Comparison of ENCODE assay signal across 33 cellular contexts in genomic region chr5:180960209-180960608, GRCh38. TPM values are rescaled to one million over a fixed set of nuclear protein-coding genes. Genes with fewer than 3 reads are reported as not detected.
A peak's percentile ranks its signal among the peaks of the same experiment; 100 is the strongest.
DNase-seq lines count a peak whose midpoint lies in the region; ATAC-seq and TF ChIP-seq lines count a peak whose summit lies in the region.
"Had no signal": no experiment of that assay in that cellular context is flagged by ENCODE, and none has a peak within 500 bp of the region (broad histone marks: within the 10 kb centered on the region; RNA-seq: fewer than 3 reads in every experiment).

No MANE protein-coding gene starts in this region.

- no peak overlapping the region for H3K27ac Mint-ChIP-seq in activated CD8-positive, alpha-beta T cell treated with anti-CD3 and anti-CD28 coated beads for 36 hours
- no peak overlapping the region for H3K27ac Mint-ChIP-seq in activated CD8-positive, alpha-beta T cell treated with anti-CD3 and anti-CD28 coated beads, Interleukin-2, amount 10 ng/mL, durations not matched to agents 7 days and 5 days
- no peak overlapping the region for H3K27ac Mint-ChIP-seq in neural progenitor cell
- no peak overlapping the region for H3K27ac Mint-ChIP-seq in endothelial cell (ENCODE audit: unreplicated experiment)
- H3K27ac Mint-ChIP-seq: activated CD4-positive, alpha-beta memory T cell treated with anti-CD3 and anti-CD28 coated beads for 36 hours; activated naive CD4-positive, alpha-beta T cell treated with anti-CD3 and anti-CD28 coated beads, Interleukin-2, amount 50 U/mL, for 24 hours; activated T-helper 17 cell treated with anti-CD3 and anti-CD28 coated beads, Interleukin-2, amount 50 U/mL, for 72 hours; effector memory CD8-positive, alpha-beta T cell; GM23338 had no signal

- POLR2A ChIA-PET in activated CD8-positive, alpha-beta T cell treated with anti-CD3 and anti-CD28 coated beads for 36 hours (lab: Charles Lee) = no interaction called here
- POLR2A ChIA-PET in activated CD8-positive, alpha-beta T cell treated with anti-CD3 and anti-CD28 coated beads, Interleukin-2, amount 10 ng/mL, durations not matched to agents 7 days and 5 days (lab: Charles Lee) = no interaction called here

- peaks cover 22% of the 10 kb centered on the region for H3K4me1 ChIP-seq in Loucy (ENCODE audit: insufficient read depth, low read length, poor library complexity, severe bottlenecking)
- peaks cover 27% of the 10 kb centered on the region for H3K4me1 ChIP-seq in body of pancreas
- no peaks in the 10 kb centered on the region for H3K4me1 ChIP-seq in neural progenitor cell
- H3K4me1 ChIP-seq: left ventricle myocardium inferior, upper lobe of right lung had no signal

- H4K20me1 ChIP-seq in Loucy (ENCODE audit: insufficient read depth, low read length, poor library complexity, severe bottlenecking) (no peaks in the 10 kb centered on the region), neural progenitor cell (ENCODE audit: low read depth) (no peaks in the 10 kb centered on the region)

- CTCF ChIA-PET in activated CD8-positive, alpha-beta T cell treated with anti-CD3 and anti-CD28 coated beads for 36 hours (lab: Charles Lee) = no interaction called here
- CTCF ChIA-PET in activated CD8-positive, alpha-beta T cell treated with anti-CD3 and anti-CD28 coated beads, Interleukin-2, amount 10 ng/mL, durations not matched to agents 7 days and 5 days (lab: Charles Lee) = no interaction called here

- no peaks in the 10 kb centered on the region for H3K9me2 ChIP-seq in Loucy (replicated peaks; ENCODE audit: low read depth, low read length)

- peak overlapping the region; percentile 75 for H3K9ac ChIP-seq in Loucy (ENCODE audit: low read depth, low read length, poor library complexity, severe bottlenecking)
- H3K9ac ChIP-seq in neural progenitor cell = no peak overlapping the region

- H3K4me2 ChIP-seq in Loucy (ENCODE audit: low read depth, low read length, poor library complexity, severe bottlenecking) = peak overlapping the region; percentile 80
- no peak overlapping the region for H3K4me2 ChIP-seq in neural progenitor cell
- H3K4me2 ChIP-seq: GM23338 had no signal

- no peak overlapping the region for H3K4me3 Mint-ChIP-seq in activated CD8-positive, alpha-beta T cell treated with anti-CD3 and anti-CD28 coated beads for 36 hours
- H3K4me3 Mint-ChIP-seq in activated CD8-positive, alpha-beta T cell treated with anti-CD3 and anti-CD28 coated beads, Interleukin-2, amount 10 ng/mL, durations not matched to agents 7 days and 5 days = no peak overlapping the region
- H3K4me3 Mint-ChIP-seq in neural progenitor cell = no peak overlapping the region
- no peak overlapping the region for H3K4me3 Mint-ChIP-seq in endothelial cell (ENCODE audit: unreplicated experiment)
- H3K4me3 Mint-ChIP-seq: activated CD4-positive, alpha-beta memory T cell treated with anti-CD3 and anti-CD28 coated beads for 36 hours; activated naive CD4-positive, alpha-beta T cell treated with anti-CD3 and anti-CD28 coated beads, Interleukin-2, amount 50 U/mL, for 24 hours; activated T-helper 17 cell treated with anti-CD3 and anti-CD28 coated beads, Interleukin-2, amount 50 U/mL, for 72 hours; CD4-positive, CD25-positive, alpha-beta regulatory T cell; effector memory CD8-positive, alpha-beta T cell; GM23338 had no signal

- H3K4me3 ChIP-seq in Loucy (ENCODE audit: low read length, poor library complexity, severe bottlenecking) (peak overlapping the region; percentile 60), body of pancreas (no peak overlapping the region), neural progenitor cell (no peak overlapping the region)
- H3K4me3 ChIP-seq: GM23338, left ventricle myocardium inferior, upper lobe of right lung had no signal

- H3K36me3 ChIP-seq in Loucy (ENCODE audit: insufficient read depth, low read length) (no peaks in the 10 kb centered on the region), body of pancreas (replicated peaks in 1 of 2; ENCODE audit: insufficient read depth in 1 of 2, low read depth in 2 of 2) (no peaks in the 10 kb centered on the region), neural progenitor cell (no peaks in the 10 kb centered on the region)
- H3K36me3 ChIP-seq: left ventricle myocardium inferior, upper lobe of right lung had no signal

- H3K4me1 Mint-ChIP-seq in activated CD8-positive, alpha-beta T cell treated with anti-CD3 and anti-CD28 coated beads for 36 hours (ENCODE audit: low read depth) = peaks cover 14% of the 10 kb centered on the region
- peaks cover 12% of the 10 kb centered on the region for H3K4me1 Mint-ChIP-seq in activated CD8-positive, alpha-beta T cell treated with anti-CD3 and anti-CD28 coated beads, Interleukin-2, amount 10 ng/mL, durations not matched to agents 7 days and 5 days (ENCODE audit: low read depth)
- no peaks in the 10 kb centered on the region for H3K4me1 Mint-ChIP-seq in neural progenitor cell
- no peaks in the 10 kb centered on the region for H3K4me1 Mint-ChIP-seq in endothelial cell (ENCODE audit: unreplicated experiment)
- H3K4me1 Mint-ChIP-seq: activated T-helper 17 cell treated with anti-CD3 and anti-CD28 coated beads, Interleukin-2, amount 50 U/mL, for 72 hours; GM23338 had no signal

- 44 to 83% methylated on average over 3 of the region's 3 CpGs for WGBS in body of pancreas, 2 donors

- H3K27me3 ChIP-seq in Loucy (ENCODE audit: insufficient read depth, low read length, poor library complexity, severe bottlenecking) (no peaks in the 10 kb centered on the region), body of pancreas (no peaks in the 10 kb centered on the region), neural progenitor cell (no peaks in the 10 kb centered on the region)
- H3K27me3 ChIP-seq: upper lobe of right lung had no signal

- H2AFZ ChIP-seq in Loucy (ENCODE audit: low read length) (0 out of 2 replicates have a peak overlapping the region, but pooled peaks have one; percentile 41), neural progenitor cell (replicated peaks) (peak overlapping the region; percentile 52)
- H2AFZ ChIP-seq: GM23338 had no signal

- no peaks in the 10 kb centered on the region for H3K79me2 ChIP-seq in Loucy (ENCODE audit: insufficient read depth, low read length)
- no peaks in the 10 kb centered on the region for H3K79me2 ChIP-seq in neural progenitor cell (ENCODE audit: low read depth)

- H3K27ac ChIP-seq in body of pancreas = peak overlapping the region in 3 of 4 donors; percentile 49 to 54 (median 49)
- H3K27ac ChIP-seq in neural progenitor cell = no peak overlapping the region
- H3K27ac ChIP-seq: left ventricle myocardium inferior, RWPE1, upper lobe of right lung had no signal

- peak; percentile 70 for ATAC-seq in activated CD8-positive, alpha-beta T cell treated with anti-CD3 and anti-CD28 coated beads for 36 hours
- ATAC-seq in activated CD8-positive, alpha-beta T cell treated with anti-CD3 and anti-CD28 coated beads, Interleukin-2, amount 10 ng/mL, durations not matched to agents 7 days and 5 days = no peak
- ATAC-seq in body of pancreas (no peak), HG02571 (IDR thresholded peaks at IDR 0.05; ENCODE audit: unreplicated experiment) (no peak)
- ATAC-seq: activated CD4-positive, CD25-positive, alpha-beta regulatory T cell treated with anti-CD3 and anti-CD28 coated beads, Interleukin-2, amount 50 U/mL, for 24 hours; activated T-helper 17 cell treated with anti-CD3 and anti-CD28 coated beads, Interleukin-2, amount 50 U/mL, for 72 hours; effector memory CD8-positive, alpha-beta T cell; GM23338 had no signal

- no peaks in the 10 kb centered on the region for H3K9me3 Mint-ChIP-seq in activated CD8-positive, alpha-beta T cell treated with anti-CD3 and anti-CD28 coated beads for 36 hours
- no peaks in the 10 kb centered on the region for H3K9me3 Mint-ChIP-seq in activated CD8-positive, alpha-beta T cell treated with anti-CD3 and anti-CD28 coated beads, Interleukin-2, amount 10 ng/mL, durations not matched to agents 7 days and 5 days (ENCODE audit: insufficient read depth)
- H3K9me3 Mint-ChIP-seq in neural progenitor cell = no peaks in the 10 kb centered on the region
- H3K9me3 Mint-ChIP-seq in endothelial cell (ENCODE audit: unreplicated experiment) = no peaks in the 10 kb centered on the region
- H3K9me3 Mint-ChIP-seq: activated CD4-positive, alpha-beta memory T cell treated with anti-CD3 and anti-CD28 coated beads for 36 hours; activated naive CD4-positive, alpha-beta T cell treated with anti-CD3 and anti-CD28 coated beads, Interleukin-2, amount 50 U/mL, for 24 hours; activated T-helper 17 cell treated with anti-CD3 and anti-CD28 coated beads, Interleukin-2, amount 50 U/mL, for 72 hours; effector memory CD8-positive, alpha-beta T cell; GM23338 had no signal

- H3F3A ChIP-seq in Loucy (ENCODE audit: low read depth) (no peaks in the 10 kb centered on the region), neural progenitor cell (ENCODE audit: low read depth) (no peaks in the 10 kb centered on the region)

- no peaks in the 10 kb centered on the region for H3K36me3 Mint-ChIP-seq in activated CD8-positive, alpha-beta T cell treated with anti-CD3 and anti-CD28 coated beads for 36 hours (ENCODE audit: low read depth)
- no peaks in the 10 kb centered on the region for H3K36me3 Mint-ChIP-seq in activated CD8-positive, alpha-beta T cell treated with anti-CD3 and anti-CD28 coated beads, Interleukin-2, amount 10 ng/mL, durations not matched to agents 7 days and 5 days (ENCODE audit: low read depth)
- H3K36me3 Mint-ChIP-seq in neural progenitor cell (no peaks in the 10 kb centered on the region), endothelial cell (ENCODE audit: low read depth, unreplicated experiment) (no peaks in the 10 kb centered on the region)
- H3K36me3 Mint-ChIP-seq: activated CD4-positive, alpha-beta memory T cell treated with anti-CD3 and anti-CD28 coated beads for 36 hours; activated naive CD4-positive, alpha-beta T cell treated with anti-CD3 and anti-CD28 coated beads, Interleukin-2, amount 50 U/mL, for 24 hours had no signal

- TF ChIP-seq CTCF in activated CD8-positive, alpha-beta T cell treated with anti-CD3 and anti-CD28 coated beads for 36 hours (IDR thresholded peaks at IDR 0.05) = no peak
- TF ChIP-seq CTCF in Loucy (conservative IDR thresholded peaks at IDR 0.05; ENCODE audit: low read length) (no peak), body of pancreas (IDR thresholded peaks at IDR 0.05) (no peak), neural progenitor cell (IDR thresholded peaks at IDR 0.05) (no peak), endothelial cell (IDR thresholded peaks at IDR 0.05; ENCODE audit: unreplicated experiment) (no peak)

- intact Hi-C loops in activated CD8-positive, alpha-beta T cell treated with anti-CD3 and anti-CD28 coated beads for 36 hours (cut with micrococcal nuclease) = no loop called here
- intact Hi-C loops in body of pancreas (cut with DNase I) = no loop called here

- H3K9me3 ChIP-seq in Loucy (ENCODE audit: insufficient read depth, low read depth, low read length) = no peaks in the 10 kb centered on the region
- no peaks in the 10 kb centered on the region for H3K9me3 ChIP-seq in body of pancreas
- H3K9me3 ChIP-seq in neural progenitor cell (ENCODE audit: low read depth) = no peaks in the 10 kb centered on the region
- H3K9me3 ChIP-seq: upper lobe of right lung had no signal

- H3K27me3 Mint-ChIP-seq in activated CD8-positive, alpha-beta T cell treated with anti-CD3 and anti-CD28 coated beads for 36 hours = peaks cover 6% of the 10 kb centered on the region
- H3K27me3 Mint-ChIP-seq in activated CD8-positive, alpha-beta T cell treated with anti-CD3 and anti-CD28 coated beads, Interleukin-2, amount 10 ng/mL, durations not matched to agents 7 days and 5 days (ENCODE audit: low read depth) = peaks cover 6% of the 10 kb centered on the region
- no peaks in the 10 kb centered on the region for H3K27me3 Mint-ChIP-seq in neural progenitor cell (ENCODE audit: insufficient read depth, low read depth)
- no peaks in the 10 kb centered on the region for H3K27me3 Mint-ChIP-seq in endothelial cell (ENCODE audit: unreplicated experiment)
- H3K27me3 Mint-ChIP-seq: activated naive CD4-positive, alpha-beta T cell treated with anti-CD3 and anti-CD28 coated beads, Interleukin-2, amount 50 U/mL, for 24 hours had no signal

- peak; percentile 6 for DNase-seq in activated CD8-positive, alpha-beta T cell treated with anti-CD3 and anti-CD28 coated beads for 36 hours
- no peak for DNase-seq in activated CD8-positive, alpha-beta T cell treated with anti-CD3 and anti-CD28 coated beads, Interleukin-2, amount 10 ng/mL, durations not matched to agents 7 days and 5 days
- no peak for DNase-seq in body of pancreas
- no peak for DNase-seq in neural progenitor cell (ENCODE audit: low spot score)
- DNase-seq in NCI-H1417 treated with DMSO at 0.1 percent for 48 hours (lab: John Stamatoyannopoulos, UW) = no peak
- no peak for DNase-seq in endothelial cell (ENCODE audit: low spot score)
- DNase-seq: activated CD4-positive, alpha-beta memory T cell treated with anti-CD3 and anti-CD28 coated beads for 36 hours; activated CD8-positive, alpha-beta memory T cell treated with anti-CD3 and anti-CD28 coated beads, Interleukin-2, amount 50 U/mL, for 48 hours; aorta; Calu3; caudate nucleus; CD4-positive, CD25-positive, alpha-beta regulatory T cell; DMS79 treated with DMSO at 0.1 percent for 48 hours; effector memory CD8-positive, alpha-beta T cell; KBM-7; left ventricle myocardium inferior; mesendoderm; NCI-H1436 treated with DMSO at 0.1 percent for 48 hours; small intestine; stimulated activated naive CD4-positive, alpha-beta T cell; T-helper 1 cell; upper lobe of right lung had no signal

- no peak for TF ChIP-seq POLR2A in body of pancreas (IDR thresholded peaks at IDR 0.05)

RNA-seq across cellular contexts. Expression of gene BTNL3, which starts 28.4 kb away (rescaled TPM):
- total RNA-seq in activated CD8-positive, alpha-beta T cell treated with anti-CD3 and anti-CD28 coated beads for 36 hours = not detected
- total RNA-seq in activated CD8-positive, alpha-beta T cell treated with anti-CD3 and anti-CD28 coated beads, Interleukin-2, amount 10 ng/mL, durations not matched to agents 7 days and 5 days = not detected
- total RNA-seq in body of pancreas = under 1 TPM in 1 of 2 donors, not detected in 1; 0.26 TPM
- 0.34 TPM in 1 of 2 replicates, not detected in the other for total RNA-seq in neural progenitor cell (ENCODE audit: low replicate concordance)
- total RNA-seq in endothelial cell (ENCODE audit: unreplicated experiment) = 0.36 TPM
- total RNA-seq: A172; activated CD4-positive, alpha-beta memory T cell treated with anti-CD3 and anti-CD28 coated beads for 36 hours; activated T-helper 17 cell treated with anti-CD3 and anti-CD28 coated beads, Interleukin-2, amount 50 U/mL, for 72 hours; aorta; Calu3; CD4-positive, CD25-positive, alpha-beta regulatory T cell; fibroblast of villous mesenchyme; GM23338; left ventricle myocardium inferior; NCI-H460; temporal lobe; upper lobe of right lung had no signal
